Comparison of ENCODE assay signal across 12 cellular contexts in the genomic region with DNA sequence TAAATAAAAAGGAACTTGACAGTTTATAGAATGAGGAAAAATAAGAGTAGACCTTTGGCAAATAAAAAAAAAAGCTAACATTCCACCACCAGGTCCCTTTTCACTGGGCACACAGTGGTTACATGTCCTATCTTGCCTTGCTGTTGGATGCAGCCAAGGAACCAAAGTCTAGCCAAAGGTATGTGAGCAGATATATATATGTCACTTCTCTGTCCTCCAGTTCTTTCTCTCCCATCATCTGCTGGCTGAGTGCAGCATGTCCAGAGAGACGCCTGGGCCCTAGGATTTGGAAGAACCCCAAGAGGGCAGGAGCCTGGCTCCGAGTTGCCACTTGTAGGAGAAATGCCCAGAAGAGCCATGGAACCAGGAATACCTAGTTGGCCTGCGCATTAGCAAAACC.
DNase-seq lines count a peak whose midpoint lies in the region; ATAC-seq and TF ChIP-seq lines count a peak whose summit lies in the region.
"Had no signal": no experiment of that assay in that cellular context is flagged by ENCODE, and none has a peak within 500 bp of the region (broad histone marks: within the 10 kb centered on the region; RNA-seq: fewer than 3 reads in every experiment).

No MANE protein-coding gene starts in this region.

- ATAC-seq in heart right ventricle (peak in 5 of 8 donors; percentile 18 to 85 (median 59)), right cardiac atrium (no peak), esophagus mucosa (peak; percentile 20), sciatic nerve (no peak)
- ATAC-seq: A549; CD8-positive, alpha-beta T cell; HCT116 had no signal

- DNase-seq in heart right ventricle: no peak
- no peak for DNase-seq in right cardiac atrium
- peak; percentile 24 for DNase-seq in medulla oblongata (ENCODE audit: extremely low spot score)
- DNase-seq in SIG-M5 (lab: John Stamatoyannopoulos, UW): no peak
- DNase-seq in sciatic nerve (ENCODE audit: low spot score): no peak
- DNase-seq: CD8-positive, alpha-beta T cell; COR-L47; GM23248 had no signal

- no peaks in the 10 kb centered on the region for H3K36me3 ChIP-seq in heart right ventricle

- intact Hi-C loops in heart right ventricle (cut with DNase I) (no loop called here), right cardiac atrium (cut with DNase I) (no loop called here), sciatic nerve (cut with DNase I) (no loop called here)

- H3K4me3 ChIP-seq in heart right ventricle: no peak overlapping the region
- H3K4me3 ChIP-seq in right cardiac atrium (ENCODE audit: low read length): no peak overlapping the region
- H3K4me3 ChIP-seq: A549, GM23248 had no signal

- WGBS in heart right ventricle, 2 donors: 65 to 67% methylated on average over 3 of the region's 3 CpGs
- 70% methylated on average over 3 of the region's 3 CpGs for WGBS in right cardiac atrium

- peaks cover 0 to 28% (median 4%) of the 10 kb centered on the region in 9 donors for H3K4me1 ChIP-seq in heart right ventricle
- no peaks in the 10 kb centered on the region for H3K4me1 ChIP-seq in right cardiac atrium (ENCODE audit: control insufficient read depth, insufficient read depth, low read length)

- H3K27me3 ChIP-seq in heart right ventricle (no peaks in the 10 kb centered on the region), right cardiac atrium (ENCODE audit: control insufficient read depth, insufficient read depth) (no peaks in the 10 kb centered on the region)

- peak overlapping the region in 2 of 10 donors; percentile 30 to 32 for H3K27ac ChIP-seq in heart right ventricle
- H3K27ac ChIP-seq in right cardiac atrium (ENCODE audit: low read length): no peak overlapping the region
- H3K27ac ChIP-seq: A549, GM23248, HL-60 had no signal

- TF ChIP-seq CTCF in heart right ventricle (IDR thresholded peaks at IDR 0.05): no peak

- no peaks in the 10 kb centered on the region for H3K9me3 ChIP-seq in heart right ventricle
- H3K9me3 ChIP-seq in right cardiac atrium (ENCODE audit: control insufficient read depth, low read length): no peaks in the 10 kb centered on the region
- H3K9me3 ChIP-seq: A549 had no signal

Comparison
In these comparisons a context has a peak if more than half of its experiments do, and no peak if none do; other contexts are left out.
1. ATAC-seq: peak in heart right ventricle (5 of 8) and esophagus mucosa (single experiment); none in right cardiac atrium (0 of 2) and sciatic nerve (single experiment).